In the genomic region with DNA sequence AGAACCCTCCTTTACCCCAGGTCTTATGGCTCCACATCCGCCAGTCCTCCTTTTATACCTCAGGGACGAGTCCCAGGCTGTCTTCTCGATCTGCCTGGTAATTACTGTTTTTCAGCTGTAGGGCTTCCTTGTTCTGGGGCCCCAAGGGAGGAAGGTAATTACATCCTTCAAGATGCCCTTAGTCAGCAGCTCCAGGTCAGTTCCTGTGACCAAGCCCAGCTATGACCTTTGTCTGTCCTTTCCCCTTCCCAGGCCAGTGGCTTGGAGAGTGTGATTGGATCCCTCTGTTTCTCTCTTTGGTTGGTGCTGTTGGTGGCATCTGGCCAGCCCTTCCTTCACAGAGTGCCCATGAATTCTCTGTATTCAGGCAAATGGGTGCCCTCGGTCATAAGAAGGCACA, we compare ENCODE assay signal across 16 cellular contexts.
DNase-seq lines count a peak whose midpoint lies in the region; ATAC-seq, FAIRE-seq and TF ChIP-seq lines count a peak whose summit lies in the region.
"Had no signal": no experiment of that assay in that cellular context is flagged by ENCODE, and none has a peak within 500 bp of the region (broad histone marks: within the 10 kb centered on the region; RNA-seq: fewer than 3 reads in every experiment).

No MANE protein-coding gene starts in this region.

- H3K9me3 Mint-ChIP-seq in CD14-positive monocyte (peaks cover 0 to 1% (median 0%) of the 10 kb centered on the region in 7 donors), HFFc6 (no peaks in the 10 kb centered on the region)
- H3K9me3 Mint-ChIP-seq in activated CD8-positive, alpha-beta T cell treated with anti-CD3 and anti-CD28 coated beads, Interleukin-2, amount 10 ng/mL, durations not matched to agents 7 days and 5 days (ENCODE audit: insufficient read depth): no peaks in the 10 kb centered on the region
- H3K9me3 Mint-ChIP-seq: activated naive CD4-positive, alpha-beta T cell treated with anti-CD3 and anti-CD28 coated beads, Interleukin-2, amount 50 U/mL, for 24 hours had no signal

- POLR2A ChIA-PET in H1 (lab: Charles Lee; ENCODE audit: partially characterized antibody): interaction anchor here (0.9 to 1.3 kb wide), 2 partner anchors 10 to 150 kb away, joined by 3 read pairs; no protein-coding TSS in a partner anchor
- POLR2A ChIA-PET in activated CD8-positive, alpha-beta T cell treated with anti-CD3 and anti-CD28 coated beads, Interleukin-2, amount 10 ng/mL, durations not matched to agents 7 days and 5 days (lab: Charles Lee): no interaction called here

- intact Hi-C loops in CD14-positive monocyte (cut with micrococcal nuclease): no loop called here
- intact Hi-C loops in posterior vena cava (cut with DNase I): no loop called here

- no peak overlapping the region for H4K91ac ChIP-seq in H1 (replicated peaks; ENCODE audit: insufficient read length, low read length)

- H3K23ac ChIP-seq in H1 (ENCODE audit: insufficient read length): no peak overlapping the region

- H2BK12ac ChIP-seq in H1 (ENCODE audit: low read depth, low read length): no peak overlapping the region

- no peaks in the 10 kb centered on the region for H3K36me3 ChIP-seq in H1 (ENCODE audit: control insufficient read depth in 2 of 4, insufficient read depth in 4 of 4, low read length in 3 of 4)

- no peak for ATAC-seq in GM19395 (IDR thresholded peaks at IDR 0.05; ENCODE audit: unreplicated experiment)
- ATAC-seq in activated CD8-positive, alpha-beta T cell treated with anti-CD3 and anti-CD28 coated beads, Interleukin-2, amount 10 ng/mL, durations not matched to agents 7 days and 5 days: no peak
- ATAC-seq: sciatic nerve had no signal

- no peak for FAIRE-seq in H1 (lab: Jason Lieb, UNC)
- FAIRE-seq: G401.6 had no signal

- H4K8ac ChIP-seq in H1 (ENCODE audit: extremely low read depth, insufficient read depth, low read length): no peak overlapping the region

- DNase-seq in CD14-positive monocyte (ENCODE audit: low spot score) (no peak), HFFc6 (no peak), H1 (ENCODE audit: low read depth in 1 of 2, low spot score in 2 of 2) (no peak), posterior vena cava (ENCODE audit: low spot score) (peak; percentile 45), NCI-H128 (lab: John Stamatoyannopoulos, UW; ENCODE audit: unreplicated experiment) (no peak)
- no peak for DNase-seq in activated CD8-positive, alpha-beta T cell treated with anti-CD3 and anti-CD28 coated beads, Interleukin-2, amount 10 ng/mL, durations not matched to agents 7 days and 5 days
- DNase-seq: activated CD4-positive, CD25-positive, alpha-beta regulatory T cell; effector CD4-positive, alpha-beta T cell; NCI-H1105 treated with DMSO at 0.1 percent for 48 hours; OCI-M1; stimulated activated CD4-positive, alpha-beta T cell treated with anti-CD3 and anti-CD28 coated beads, Interleukin-4, amount 100 ng/mL, for 4 hours had no signal

- H3K4me3 Mint-ChIP-seq in CD14-positive monocyte (peak overlapping the region in 1 of 2 donors; percentile 11), HFFc6 (no peak overlapping the region)
- no peak overlapping the region for H3K4me3 Mint-ChIP-seq in activated CD8-positive, alpha-beta T cell treated with anti-CD3 and anti-CD28 coated beads, Interleukin-2, amount 10 ng/mL, durations not matched to agents 7 days and 5 days
- H3K4me3 Mint-ChIP-seq: activated naive CD4-positive, alpha-beta T cell treated with anti-CD3 and anti-CD28 coated beads, Interleukin-2, amount 50 U/mL, for 24 hours had no signal

- H3K27me3 Mint-ChIP-seq in CD14-positive monocyte (ENCODE audit: low read depth in 3 of 3) (no peaks in the 10 kb centered on the region), HFFc6 (ENCODE audit: insufficient read depth) (peaks cover 11% of the 10 kb centered on the region)
- no peaks in the 10 kb centered on the region for H3K27me3 Mint-ChIP-seq in activated CD8-positive, alpha-beta T cell treated with anti-CD3 and anti-CD28 coated beads, Interleukin-2, amount 10 ng/mL, durations not matched to agents 7 days and 5 days (ENCODE audit: low read depth)
- H3K27me3 Mint-ChIP-seq: activated naive CD4-positive, alpha-beta T cell treated with anti-CD3 and anti-CD28 coated beads, Interleukin-2, amount 50 U/mL, for 24 hours had no signal

- no peak for TF ChIP-seq EP300 in H1 (IDR thresholded peaks at IDR 0.05; ENCODE audit: borderline replicate concordance in 1 of 2, low read depth in 2 of 2, low read length in 2 of 2)

- H3K56ac ChIP-seq in H1 (replicated peaks; ENCODE audit: insufficient read length, low read depth, low read length): no peak overlapping the region

- H3K4me2 ChIP-seq in H1 (ENCODE audit: insufficient read depth in 1 of 2, low read depth in 2 of 2, low read length in 2 of 2): no peak overlapping the region

- no peak overlapping the region for H3K4ac ChIP-seq in H1 (replicated peaks; ENCODE audit: insufficient read length, low read depth, low read length)

- H3K79me2 ChIP-seq in H1 (ENCODE audit: control insufficient read depth in 1 of 2, insufficient read depth in 2 of 2, low read length in 2 of 2): no peaks in the 10 kb centered on the region

- H3K23me2 ChIP-seq in H1 (ENCODE audit: low read depth, low read length): peaks cover 3% of the 10 kb centered on the region; the same call in 1 of the 2 replicates

- no peak overlapping the region for H4K5ac ChIP-seq in H1 (ENCODE audit: insufficient read length, low read depth, low read length)

- H2BK120ac ChIP-seq in H1 (replicated peaks; ENCODE audit: low read depth, low read length): no peak overlapping the region

- H3K79me1 ChIP-seq in H1 (ENCODE audit: low read depth, low read length): peaks cover 2% of the 10 kb centered on the region

- no peak overlapping the region for H2BK5ac ChIP-seq in H1 (ENCODE audit: low read depth, low read length)

- TF ChIP-seq CTCF in CD14-positive monocyte (IDR thresholded peaks at IDR 0.05) (no peak), HFFc6 (IDR thresholded peaks at IDR 0.05) (no peak), H1 (IDR thresholded peaks at IDR 0.05; ENCODE audit: control extremely low read depth in 1 of 3, insufficient read depth in 1 of 3, low read depth in 1 of 3, low read length in 3 of 3) (no peak)

- WGBS in H1 (ENCODE audit: extremely low coverage in 1 of 2, insufficient coverage in 1 of 2, insufficient read length in 1 of 2, insufficient replicate concordance in 2 of 2, low coverage in 1 of 2, low lambda C conversion rate in 2 of 2, missing lambda C conversion rate in 1 of 2), 2 experiments: 91% methylated on average over 4 of the region's 4 CpGs; no CpG with 5 or more reads in 1 of the 2 experiments

- H3K36me3 Mint-ChIP-seq in CD14-positive monocyte (peaks cover 47 to 52% of the 10 kb centered on the region in 2 donors), HFFc6 (ENCODE audit: low read depth) (peaks cover 57% of the 10 kb centered on the region)
- H3K36me3 Mint-ChIP-seq in activated CD8-positive, alpha-beta T cell treated with anti-CD3 and anti-CD28 coated beads, Interleukin-2, amount 10 ng/mL, durations not matched to agents 7 days and 5 days (ENCODE audit: low read depth): peaks cover 23% of the 10 kb centered on the region

- 0 out of 2 replicates have a peak overlapping the region, but pooled peaks have one; percentile 46 for H2BK15ac ChIP-seq in H1 (ENCODE audit: low read length)

- 0 out of 2 replicates have a peak overlapping the region, but pooled peaks have one; percentile 39 for H2AK5ac ChIP-seq in H1 (ENCODE audit: low read depth, low read length)

- no peak overlapping the region for H2BK20ac ChIP-seq in H1 (ENCODE audit: low read length)

- H3K4me3 ChIP-seq in H1 (ENCODE audit: extremely low read depth in 1 of 4, insufficient read depth in 2 of 4, low read depth in 3 of 4, low read length in 4 of 4): no peak overlapping the region

- TF ChIP-seq POLR2A in H1 (IDR thresholded peaks at IDR 0.05; ENCODE audit: control extremely low read depth in 1 of 2, low read depth in 2 of 2, low read length in 2 of 2): no peak

- H3K9ac ChIP-seq in H1 (replicated peaks in 1 of 4; ENCODE audit: extremely low read depth in 1 of 4, low read depth in 3 of 4, low read length in 3 of 4): no peak overlapping the region

- peaks cover 32% of the 10 kb centered on the region for H3K4me1 Mint-ChIP-seq in CD14-positive monocyte
- peaks cover 38% of the 10 kb centered on the region for H3K4me1 Mint-ChIP-seq in HFFc6 (ENCODE audit: low read depth)
- peaks cover 20% of the 10 kb centered on the region for H3K4me1 Mint-ChIP-seq in activated CD8-positive, alpha-beta T cell treated with anti-CD3 and anti-CD28 coated beads, Interleukin-2, amount 10 ng/mL, durations not matched to agents 7 days and 5 days (ENCODE audit: low read depth)

- no peaks in the 10 kb centered on the region for H4K20me1 ChIP-seq in H1 (replicated peaks in 1 of 2; ENCODE audit: control insufficient read depth in 1 of 2, insufficient read depth in 2 of 2, low read length in 2 of 2)

- H3K18ac ChIP-seq in H1 (ENCODE audit: extremely low read depth, low read length): 0 out of 2 replicates have a peak overlapping the region, but pooled peaks have one; percentile 24

- H3K27ac Mint-ChIP-seq in CD14-positive monocyte (peak overlapping the region in 5 of 7 donors; percentile 49 to 81 (median 76)), HFFc6 (peak overlapping the region; percentile 26; the same call in 1 of the 2 replicates)
- H3K27ac Mint-ChIP-seq in activated CD8-positive, alpha-beta T cell treated with anti-CD3 and anti-CD28 coated beads, Interleukin-2, amount 10 ng/mL, durations not matched to agents 7 days and 5 days: no peak overlapping the region

- no peaks in the 10 kb centered on the region for H3K27me3 ChIP-seq in H1 (replicated peaks in 1 of 4; ENCODE audit: control insufficient read depth in 3 of 4, extremely low read depth in 1 of 4, insufficient read depth in 3 of 4, low read length in 3 of 4)

- H3K4me1 ChIP-seq in H1 (replicated peaks in 1 of 4; ENCODE audit: control insufficient read depth in 3 of 4, insufficient read depth in 4 of 4, low read length in 3 of 4): peaks cover 15 to 26% (median 22%) of the 10 kb centered on the region in 4 experiments

- no peak overlapping the region for H3K27ac ChIP-seq in H1 (ENCODE audit: low read depth, low read length)
- H3K27ac ChIP-seq: C4-2B had no signal

- no peak overlapping the region for H2AFZ ChIP-seq in H1 (ENCODE audit: low read length)

- no peak overlapping the region for H3K14ac ChIP-seq in H1 (ENCODE audit: insufficient read length)

- CTCF ChIA-PET in H1 (lab: Charles Lee; ENCODE audit: partially characterized antibody): interaction anchor here (1.0 to 1.7 kb wide), 6 partner anchors 9 to 93 kb away, joined by 3 to 4 read pairs (median 3); no protein-coding TSS in a partner anchor
- CTCF ChIA-PET in activated CD8-positive, alpha-beta T cell treated with anti-CD3 and anti-CD28 coated beads, Interleukin-2, amount 10 ng/mL, durations not matched to agents 7 days and 5 days (lab: Charles Lee): interaction anchor here (1.0 to 1.6 kb wide), 2 partner anchors 27 to 82 kb away, joined by 3 to 4 read pairs; no protein-coding TSS in a partner anchor

- TF ChIP-seq RAD21 in H1 (IDR thresholded peaks at IDR 0.05 in 1 of 2, conservative IDR thresholded peaks at IDR 0.05 in 1 of 2; ENCODE audit: low read depth in 2 of 2, low read length in 2 of 2): no peak

- no peaks in the 10 kb centered on the region for H3K9me3 ChIP-seq in H1 (ENCODE audit: insufficient read depth in 2 of 2, low read depth in 1 of 2, low read length in 1 of 2)

TF ChIP-seq in H1, 55 proteins besides CTCF, POLR2A, EP300 and RAD21 (continues in another document):
- no peak for TF ChIP-seq KDM5A (IDR thresholded peaks at IDR 0.05; ENCODE audit: low read length)
